In genomic region chr13:50174630-50175029, GRCh38 we compare ENCODE assay signal across 27 cellular contexts.
"Had no signal": no experiment of that assay in that cellular context is flagged by ENCODE, and none has a peak within 500 bp of the region (broad histone marks: within the 10 kb centered on the region; RNA-seq: fewer than 3 reads in every experiment).

No MANE protein-coding gene starts in this region.

- H3K27me3 ChIP-seq: stomach, suprapubic skin, testis, thyroid gland, tibial artery, tibial nerve, upper lobe of left lung, upper lobe of right lung, uterus, vagina had no signal

- H3K9me3 ChIP-seq: stomach, suprapubic skin, testis, thoracic aorta, thyroid gland, tibial artery, tibial nerve, upper lobe of left lung, upper lobe of right lung, uterus, vagina had no signal

- DNase-seq: stimulated activated CD4-positive, alpha-beta T cell treated with anti-CD3 and anti-CD28 coated beads, Interleukin-2, amount 100 ng/mL, for 24 hours; stimulated activated CD4-positive, alpha-beta T cell treated with anti-CD3 and anti-CD28 coated beads, Interleukin-2, amount 100 ng/mL, for 48 hours; stimulated activated CD4-positive, alpha-beta T cell treated with anti-CD3 and anti-CD28 coated beads, Interleukin-4, amount 100 ng/mL, for 1 hour; stimulated activated CD4-positive, alpha-beta T cell treated with anti-CD3 and anti-CD28 coated beads, Interleukin-4, amount 100 ng/mL, for 24 hours; stimulated activated CD4-positive, alpha-beta T cell treated with anti-CD3 and anti-CD28 coated beads, Interleukin-4, amount 100 ng/mL, for 4 hours; stimulated activated CD8-positive, alpha-beta memory T cell treated with anti-CD3 and anti-CD28 coated beads, Interleukin-4, amount 100 ng/mL, for 48 hours; stimulated activated naive CD4-positive, alpha-beta T cell; stimulated activated naive CD4-positive, alpha-beta T cell treated with Interleukin-2 at 50 U/mL for 16 hours; stimulated activated naive CD8-positive, alpha-beta T cell treated with anti-CD3 and anti-CD28 coated beads, Interleukin-15, amount 100 ng/mL, for 72 hours; stimulated activated naive CD8-positive, alpha-beta T cell treated with anti-CD3 and anti-CD28 coated beads, Interleukin-15, Interleukin-2, amounts not matched to agents 100 U/mL and 50 U/mL, for 24 hours; stomach; substantia nigra; testis; thyroid gland; tibial artery; trophoblast cell; upper lobe of left lung; upper lobe of right lung; uterus had no signal

- H3K27ac Mint-ChIP-seq: stimulated activated effector memory CD8-positive, alpha-beta T cell treated with anti-CD3 and anti-CD28 coated beads, Interleukin-12 subunit alpha, Interleukin-12 subunit beta, amount 100 ng/mL, for 72 hours; stimulated activated memory B cell treated with anti-CD40 and anti-IgM and Interleukin-4, amounts not matched to agents 10 μg/mL and 1 μg/mL and 100 μg/mL, for 72 hours; stimulated activated naive CD8-positive, alpha-beta T cell treated with anti-CD3 and anti-CD28 coated beads, Interleukin-15, amount 100 ng/mL, for 72 hours; stimulated activated naive CD8-positive, alpha-beta T cell treated with anti-CD3 and anti-CD28 coated beads, Interleukin-15, Interleukin-2, amounts not matched to agents 100 ng/mL and 50 ng/mL, for 24 hours; type B pancreatic cell had no signal

- H3K36me3 Mint-ChIP-seq: stimulated activated effector memory CD8-positive, alpha-beta T cell treated with anti-CD3 and anti-CD28 coated beads, Interleukin-12 subunit alpha, Interleukin-12 subunit beta, amount 100 ng/mL, for 72 hours; stimulated activated memory B cell treated with anti-CD40 and anti-IgM and Interleukin-4, amounts not matched to agents 10 μg/mL and 1 μg/mL and 100 μg/mL, for 72 hours; type B pancreatic cell had no signal

- H3K4me3 Mint-ChIP-seq: stimulated activated effector memory CD8-positive, alpha-beta T cell treated with anti-CD3 and anti-CD28 coated beads, Interleukin-12 subunit alpha, Interleukin-12 subunit beta, amount 100 ng/mL, for 72 hours; stimulated activated memory B cell treated with anti-CD40 and anti-IgM and Interleukin-4, amounts not matched to agents 10 μg/mL and 1 μg/mL and 100 μg/mL, for 72 hours; stimulated activated naive CD8-positive, alpha-beta T cell treated with anti-CD3 and anti-CD28 coated beads, Interleukin-15, amount 100 ng/mL, for 72 hours; stimulated activated naive CD8-positive, alpha-beta T cell treated with anti-CD3 and anti-CD28 coated beads, Interleukin-15, Interleukin-2, amounts not matched to agents 100 ng/mL and 50 ng/mL, for 24 hours; type B pancreatic cell had no signal

- H3K4me1 Mint-ChIP-seq: stimulated activated memory B cell treated with anti-CD40 and anti-IgM and Interleukin-4, amounts not matched to agents 10 μg/mL and 1 μg/mL and 100 μg/mL, for 72 hours; stimulated activated naive CD8-positive, alpha-beta T cell treated with anti-CD3 and anti-CD28 coated beads, Interleukin-15, amount 100 ng/mL, for 72 hours had no signal

- H3K27ac ChIP-seq: stomach, suprapubic skin, testis, thoracic aorta, thyroid gland, tibial artery, tibial nerve, upper lobe of left lung, upper lobe of right lung, uterus, vagina had no signal

- H3K9me3 Mint-ChIP-seq: stimulated activated effector memory CD8-positive, alpha-beta T cell treated with anti-CD3 and anti-CD28 coated beads, Interleukin-12 subunit alpha, Interleukin-12 subunit beta, amount 100 ng/mL, for 72 hours; stimulated activated memory B cell treated with anti-CD40 and anti-IgM and Interleukin-4, amounts not matched to agents 10 μg/mL and 1 μg/mL and 100 μg/mL, for 72 hours; stimulated activated naive CD8-positive, alpha-beta T cell treated with anti-CD3 and anti-CD28 coated beads, Interleukin-15, Interleukin-2, amounts not matched to agents 100 ng/mL and 50 ng/mL, for 24 hours; type B pancreatic cell had no signal

- H3K4me1 ChIP-seq: stomach, suprapubic skin, testis, thyroid gland, tibial artery, tibial nerve, upper lobe of left lung, uterus, vagina had no signal

- H3K36me3 ChIP-seq: stomach, suprapubic skin, thoracic aorta, thyroid gland, tibial artery, tibial nerve, upper lobe of left lung, upper lobe of right lung, uterus, vagina had no signal

- H3K4me3 ChIP-seq: stomach, suprapubic skin, testis, thoracic aorta, thyroid gland, tibial artery, tibial nerve, upper lobe of left lung, upper lobe of right lung, uterus, vagina had no signal

- ATAC-seq: stimulated activated effector memory CD8-positive, alpha-beta T cell treated with anti-CD3 and anti-CD28 coated beads, Interleukin-12 subunit alpha, Interleukin-12 subunit beta, amount 100 ng/mL, for 72 hours; stimulated activated memory B cell treated with anti-CD40 and anti-IgM and Interleukin-4, amounts not matched to agents 10 μg/mL and 1 μg/mL and 100 μg/mL, for 72 hours; stimulated activated naive CD8-positive, alpha-beta T cell treated with anti-CD3 and anti-CD28 coated beads, Interleukin-15, amount 100 ng/mL, for 72 hours; stimulated activated naive CD8-positive, alpha-beta T cell treated with anti-CD3 and anti-CD28 coated beads, Interleukin-15, Interleukin-2, amounts not matched to agents 100 U/mL and 50 U/mL, for 24 hours; upper lobe of right lung had no signal

- H3K27me3 Mint-ChIP-seq: stimulated activated memory B cell treated with anti-CD40 and anti-IgM and Interleukin-4, amounts not matched to agents 10 μg/mL and 1 μg/mL and 100 μg/mL, for 72 hours; stimulated activated naive CD8-positive, alpha-beta T cell treated with anti-CD3 and anti-CD28 coated beads, Interleukin-15, amount 100 ng/mL, for 72 hours; type B pancreatic cell had no signal
